Comparison of ENCODE assay signal across 18 cellular contexts in the genomic region with DNA sequence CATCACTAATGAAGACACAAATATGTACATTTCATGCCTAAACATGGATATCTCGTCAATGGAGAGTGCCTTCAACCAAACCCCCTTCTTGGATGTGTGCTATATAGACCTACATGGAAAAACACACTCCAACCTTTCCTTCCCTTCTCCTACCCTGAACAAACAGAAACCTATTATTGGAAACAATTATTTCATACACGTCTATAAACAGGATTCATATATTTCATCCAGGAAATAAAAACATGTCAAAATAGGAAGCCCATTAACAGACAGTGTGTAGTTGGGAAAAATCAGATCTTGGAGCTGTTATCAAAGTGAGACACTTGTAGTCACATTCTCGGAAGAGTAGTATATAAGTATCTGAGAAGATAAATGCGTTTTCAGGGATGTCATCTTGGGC.
DNase-seq lines count a peak whose midpoint lies in the region; ATAC-seq, FAIRE-seq and TF ChIP-seq lines count a peak whose summit lies in the region.
"Had no signal": no experiment of that assay in that cellular context is flagged by ENCODE, and none has a peak within 500 bp of the region (broad histone marks: within the 10 kb centered on the region; RNA-seq: fewer than 3 reads in every experiment).

No MANE protein-coding gene starts in this region.

- CTCF ChIA-PET in AG04450 (lab: Charles Lee), result interaction anchor here (1.5 kb wide), 1 partner anchor 20 kb away, joined by 4 read pairs; no protein-coding TSS in a partner anchor

- H3K27me3 Mint-ChIP-seq in chondrocyte (ENCODE audit: low read depth), result no peaks in the 10 kb centered on the region
- H3K27me3 Mint-ChIP-seq in nephron progenitor cell (ENCODE audit: low read depth, poor library complexity), result peaks cover 7% of the 10 kb centered on the region

- DNase-seq in AG04450 (ENCODE audit: low read depth, low spot score) (no peak), HTR-8/SVneo (ENCODE audit: insufficient read length, low spot score) (no peak), chondrocyte (ENCODE audit: low spot score) (no peak), nephron progenitor cell (no peak), amygdala (lab: John Stamatoyannopoulos, UW) (no peak), T-helper 9 cell (no peak)
- DNase-seq: activated B cell treated with CpG ODN at 0.5 μM for 24 hours; BE2C; effector memory CD4-positive, alpha-beta T cell; hippocampal formation; kidney; NCI-H1105; NCI-H526; retina; stimulated activated naive B cell treated with anti-CD40 and anti-IgM and Interleukin-4, amounts not matched to agents 10 μg/mL and 1 μg/mL and 100 μg/mL, for 72 hours; uterus had no signal

- no peak overlapping the region for H3K4me3 ChIP-seq in AG04450 (ENCODE audit: low read depth, low read length)
- H3K4me3 ChIP-seq: uterus had no signal

- H3K9me3 Mint-ChIP-seq in chondrocyte (ENCODE audit: low read depth) (no peaks in the 10 kb centered on the region), nephron progenitor cell (no peaks in the 10 kb centered on the region)

- ATAC-seq in HG02981 (IDR thresholded peaks at IDR 0.05; ENCODE audit: unreplicated experiment), result no peak

- H3K9me3 ChIP-seq in AG04450 (ENCODE audit: control insufficient read depth, insufficient read depth, low read length), result no peaks in the 10 kb centered on the region
- H3K9me3 ChIP-seq: BE2C, uterus had no signal

- peak; percentile 51 for FAIRE-seq in HTR-8/SVneo (lab: Jason Lieb, UNC)
- FAIRE-seq: G401.6, kidney had no signal

- no peaks in the 10 kb centered on the region for H3K27me3 ChIP-seq in AG04450 (ENCODE audit: control insufficient read depth, insufficient read depth, low read length)
- H3K27me3 ChIP-seq: BE2C, uterus had no signal

- peak overlapping the region; percentile 92 for H3K27ac Mint-ChIP-seq in chondrocyte (ENCODE audit: unreplicated experiment)
- peak overlapping the region; percentile 7 for H3K27ac Mint-ChIP-seq in nephron progenitor cell
- H3K27ac Mint-ChIP-seq: activated B cell treated with CpG ODN at 0.5 μM for 24 hours; stimulated activated naive B cell treated with anti-CD40 and anti-IgM and Interleukin-4, amounts not matched to agents 10 μg/mL and 1 μg/mL and 100 μg/mL, for 72 hours had no signal

- H3K4me1 Mint-ChIP-seq in chondrocyte (ENCODE audit: low read depth) (peaks cover 52% of the 10 kb centered on the region), nephron progenitor cell (peaks cover 49% of the 10 kb centered on the region)
- H3K4me1 Mint-ChIP-seq: activated B cell treated with CpG ODN at 0.5 μM for 24 hours had no signal

- H3K36me3 Mint-ChIP-seq in chondrocyte (ENCODE audit: low read depth), result peaks cover 38% of the 10 kb centered on the region
- peaks cover 99% of the 10 kb centered on the region for H3K36me3 Mint-ChIP-seq in nephron progenitor cell (ENCODE audit: low read depth)

- no peak overlapping the region for H3K4me3 Mint-ChIP-seq in chondrocyte (ENCODE audit: unreplicated experiment)
- no peak overlapping the region for H3K4me3 Mint-ChIP-seq in nephron progenitor cell
- H3K4me3 Mint-ChIP-seq: activated B cell treated with CpG ODN at 0.5 μM for 24 hours; stimulated activated naive B cell treated with anti-CD40 and anti-IgM and Interleukin-4, amounts not matched to agents 10 μg/mL and 1 μg/mL and 100 μg/mL, for 72 hours had no signal

- POLR2A ChIA-PET in AG04450 (lab: Yijun Ruan, JAX), result no interaction called here

- TF ChIP-seq CTCF in AG04450 (IDR thresholded peaks at IDR 0.05; ENCODE audit: low read depth, low read length), result no peak
- TF ChIP-seq CTCF in chondrocyte (IDR thresholded peaks at IDR 0.05), result no peak
- TF ChIP-seq CTCF in nephron progenitor cell (IDR thresholded peaks at IDR 0.05), result no peak

- H3K27ac ChIP-seq in AG04450 (ENCODE audit: low read depth, low read length), result peak overlapping the region; percentile 63
